8 cellular contexts compared by ENCODE assay signal in genomic region chr22:17638432-17639237, GRCh38. TPM values are rescaled to one million over a fixed set of nuclear protein-coding genes. Genes with fewer than 3 reads are reported as not detected.
DNase-seq lines count a peak whose midpoint lies in the region; ATAC-seq and TF ChIP-seq lines count a peak whose summit lies in the region.

TSS of gene BCL2L13 (plus strand) at chr22:17638757. CDS start at chr22:17655712, 16,955 bp downstream.

- peak; percentile 95 for DNase-seq in BE2C
- DNase-seq in GM19238 (ENCODE audit: insufficient read length, low spot score): peak; percentile 90
- DNase-seq in NCI-H526 (lab: John Stamatoyannopoulos, UW): peak; percentile 72 to 89
- peak; percentile 94 for DNase-seq in activated CD4-positive, alpha-beta T cell treated with anti-CD3 and anti-CD28 coated beads for 48 hours
- DNase-seq in kidney tubule cell (ENCODE audit: low spot score): peak; percentile 95
- peak; percentile 72 to 77 for DNase-seq in stimulated activated CD4-positive, alpha-beta T cell treated with anti-CD3 and anti-CD28 coated beads, Interleukin-1b, Interleukin-23, amount 100 ng/mL, for 1 hour (ENCODE audit: low read depth in 2 of 2)

- H3K9me3 ChIP-seq in BE2C: no peaks in the 10 kb centered on the region

- H3K27me3 ChIP-seq in BE2C: no peaks in the 10 kb centered on the region

- no peaks in the 10 kb centered on the region for H3K4me1 ChIP-seq in BE2C

- peak within 1 kb of the TSS; percentile 99 for H3K27ac ChIP-seq in cingulate gyrus (ENCODE audit: low read depth, low read length)

- peak; percentile 87 for ATAC-seq in HG03439 (IDR thresholded peaks at IDR 0.05; ENCODE audit: unreplicated experiment)

- peak within 1 kb of the TSS; percentile 74 for H3K4me3 ChIP-seq in BE2C (ENCODE audit: low read depth, low read length)

- no peak for TF ChIP-seq CTCF in BE2C (IDR thresholded peaks at IDR 0.05; ENCODE audit: low read depth, low read length)

- no peaks in the 10 kb centered on the region for H3K36me3 ChIP-seq in BE2C

RNA-seq across cellular contexts. Expression of gene BCL2L13, which starts in this region (rescaled TPM):
- polyA plus RNA-seq in BE2C (2012; ENCODE audit: insufficient read depth, insufficient read length, low read depth): 51.7 TPM

Comparison
In these comparisons a context has a peak if more than half of its experiments do, and no peak if none do; other contexts are left out.
1. Peak in every context shown above with its lines: DNase-seq, ATAC-seq, H3K4me3 ChIP-seq and H3K27ac ChIP-seq.